Comparison of ENCODE assay signal across 24 cellular contexts in genomic region chr22:42770448-42770726, GRCh38. TPM values are rescaled to one million over a fixed set of nuclear protein-coding genes. Genes with fewer than 3 reads are reported as not detected.
DNase-seq lines count a peak whose midpoint lies in the region; ATAC-seq, FAIRE-seq and TF ChIP-seq lines count a peak whose summit lies in the region.
"Had no signal": no experiment of that assay in that cellular context is flagged by ENCODE, and none has a peak within 500 bp of the region (broad histone marks: within the 10 kb centered on the region; RNA-seq: fewer than 3 reads in every experiment).

No MANE protein-coding gene starts in this region.

- no peaks in the 10 kb centered on the region for H3K79me2 ChIP-seq in DOHH2 (ENCODE audit: control insufficient read depth, low read length)

- peaks cover 0 to 2% of the 10 kb centered on the region in 2 donors for H3K36me3 Mint-ChIP-seq in stimulated activated naive B cell treated with anti-CD40 and anti-IgM and Interleukin-4, amounts not matched to agents 10 μg/mL and 1 μg/mL and 100 μg/mL, for 72 hours
- H3K36me3 Mint-ChIP-seq: activated naive CD4-positive, alpha-beta T cell treated with anti-CD3 and anti-CD28 coated beads, Interleukin-2, amount 50 U/mL, for 72 hours; WTC11 had no signal

- peak overlapping the region; percentile 70 to 73 for H3K4me3 Mint-ChIP-seq in stimulated activated naive B cell treated with anti-CD40 and anti-IgM and Interleukin-4, amounts not matched to agents 10 μg/mL and 1 μg/mL and 100 μg/mL, for 72 hours
- H3K4me3 Mint-ChIP-seq: T-helper 17 cell, WTC11 had no signal

- H4K20me1 ChIP-seq in DOHH2 (ENCODE audit: control insufficient read depth, insufficient read depth, low read depth, low read length) = no peaks in the 10 kb centered on the region

- no peaks in the 10 kb centered on the region for H3K36me3 ChIP-seq in DOHH2 (ENCODE audit: control insufficient read depth, low read length)
- H3K36me3 ChIP-seq in SJCRH30 = no peaks in the 10 kb centered on the region
- no peaks in the 10 kb centered on the region for H3K36me3 ChIP-seq in lower lobe of right lung
- no peaks in the 10 kb centered on the region for H3K36me3 ChIP-seq in kidney (ENCODE audit: control insufficient read depth in 1 of 2, insufficient read depth in 2 of 2, low read length in 2 of 2)
- H3K36me3 ChIP-seq: colonic mucosa, prostate gland, tibial artery had no signal

- DNase-seq in SJCRH30 (no peak), lower lobe of right lung (no peak), kidney (no peak), NCI-H1930 (lab: John Stamatoyannopoulos, UW) (no peak), SIG-M5 (lab: John Stamatoyannopoulos, UW) (no peak)
- DNase-seq in stimulated activated naive B cell treated with anti-CD40 and anti-IgM and Interleukin-4, amounts not matched to agents 10 μg/mL and 1 μg/mL and 100 μg/mL, for 72 hours = no peak
- DNase-seq in stimulated activated CD4-positive, alpha-beta T cell treated with anti-CD3 and anti-CD28 coated beads, Interleukin-4, amount 100 ng/mL, for 1 hour = no peak
- DNase-seq: activated CD8-positive, alpha-beta memory T cell treated with anti-CD3 and anti-CD28 coated beads for 24 hours; AML-193; mesendoderm; NCI-H1436; NCI-H774; PC-3; T-helper 17 cell had no signal

- H3K9me3 Mint-ChIP-seq in stimulated activated naive B cell treated with anti-CD40 and anti-IgM and Interleukin-4, amounts not matched to agents 10 μg/mL and 1 μg/mL and 100 μg/mL, for 72 hours = no peaks in the 10 kb centered on the region
- H3K9me3 Mint-ChIP-seq: activated naive CD4-positive, alpha-beta T cell treated with anti-CD3 and anti-CD28 coated beads, Interleukin-2, amount 50 U/mL, for 72 hours; nephron; WTC11 had no signal

- H3K27me3 Mint-ChIP-seq in stimulated activated naive B cell treated with anti-CD40 and anti-IgM and Interleukin-4, amounts not matched to agents 10 μg/mL and 1 μg/mL and 100 μg/mL, for 72 hours = peaks cover 3 to 12% of the 10 kb centered on the region in 2 donors

- peak overlapping the region; percentile 65 for H3K4me3 ChIP-seq in DOHH2 (ENCODE audit: low read length)
- peak overlapping the region; percentile 45 for H3K4me3 ChIP-seq in SJCRH30
- peak overlapping the region; percentile 35 for H3K4me3 ChIP-seq in lower lobe of right lung
- no peak overlapping the region for H3K4me3 ChIP-seq in kidney (ENCODE audit: low read length in 2 of 2)
- H3K4me3 ChIP-seq: colonic mucosa, prostate gland, SJSA1 had no signal

- TF ChIP-seq CTCF in DOHH2 (IDR thresholded peaks at IDR 0.05; ENCODE audit: low read depth, low read length, poor library complexity, severe bottlenecking) (no peak), lower lobe of right lung (IDR thresholded peaks at IDR 0.05) (no peak), kidney (IDR thresholded peaks at IDR 0.05; ENCODE audit: borderline replicate concordance, extremely low read depth, insufficient read depth) (no peak)

- H3K4me1 Mint-ChIP-seq in stimulated activated naive B cell treated with anti-CD40 and anti-IgM and Interleukin-4, amounts not matched to agents 10 μg/mL and 1 μg/mL and 100 μg/mL, for 72 hours = peaks cover 49 to 66% of the 10 kb centered on the region in 2 donors

- H3K27me3 ChIP-seq in DOHH2 (ENCODE audit: control insufficient read depth, low read length) (no peaks in the 10 kb centered on the region), SJCRH30 (no peaks in the 10 kb centered on the region), lower lobe of right lung (ENCODE audit: low read depth) (no peaks in the 10 kb centered on the region)
- H3K27me3 ChIP-seq: colonic mucosa, SJSA1, tibial artery had no signal

- H3K9ac ChIP-seq in kidney (ENCODE audit: low read length in 2 of 2) = no peak overlapping the region

- H3K9me2 ChIP-seq in DOHH2 (replicated peaks; ENCODE audit: control insufficient read depth, low read length) = no peaks in the 10 kb centered on the region

- H3K27ac ChIP-seq in DOHH2 (ENCODE audit: low read depth, low read length) (peak overlapping the region; percentile 56), SJCRH30 (peak overlapping the region; percentile 53), lower lobe of right lung (no peak overlapping the region), kidney (ENCODE audit: low read depth in 2 of 2, low read length in 2 of 2) (no peak overlapping the region)
- H3K27ac ChIP-seq: colonic mucosa, SJSA1, tibial artery had no signal

- H3K4me2 ChIP-seq in DOHH2 (ENCODE audit: low read length) = peak overlapping the region; percentile 78

- H3F3A ChIP-seq in DOHH2 (ENCODE audit: control insufficient read depth, insufficient read depth) = peaks cover 12% of the 10 kb centered on the region

- no peak for ATAC-seq in lower lobe of right lung
- ATAC-seq in stimulated activated naive B cell treated with anti-CD40 and anti-IgM and Interleukin-4, amounts not matched to agents 10 μg/mL and 1 μg/mL and 100 μg/mL, for 72 hours (replicated peaks) = no peak
- ATAC-seq: activated naive CD4-positive, alpha-beta T cell treated with anti-CD3 and anti-CD28 coated beads, Interleukin-2, amount 50 U/mL, for 72 hours; PC-3; T-helper 17 cell; WTC11 had no signal

- intact Hi-C loops in lower lobe of right lung (cut with DNase I) = no loop called here
- intact Hi-C loops in kidney (cut with DNase I) = no loop called here

- H3K4me1 ChIP-seq in DOHH2 (ENCODE audit: control insufficient read depth, low read length) (peaks cover 59% of the 10 kb centered on the region), SJCRH30 (peaks cover 36% of the 10 kb centered on the region), lower lobe of right lung (peaks cover 15% of the 10 kb centered on the region), kidney (ENCODE audit: control insufficient read depth in 1 of 2, insufficient read depth in 1 of 2, low read depth in 1 of 2, low read length in 2 of 2) (peaks cover 0 to 10% of the 10 kb centered on the region in 2 donors)
- H3K4me1 ChIP-seq: colonic mucosa, prostate gland had no signal

- peak overlapping the region; percentile 82 for H3K27ac Mint-ChIP-seq in stimulated activated naive B cell treated with anti-CD40 and anti-IgM and Interleukin-4, amounts not matched to agents 10 μg/mL and 1 μg/mL and 100 μg/mL, for 72 hours
- H3K27ac Mint-ChIP-seq: activated naive CD4-positive, alpha-beta T cell treated with anti-CD3 and anti-CD28 coated beads, Interleukin-2, amount 50 U/mL, for 72 hours; T-helper 17 cell had no signal

- no peaks in the 10 kb centered on the region for H3K9me3 ChIP-seq in DOHH2 (ENCODE audit: control insufficient read depth, insufficient read depth, low read length)
- H3K9me3 ChIP-seq in SJCRH30 (replicated peaks) = no peaks in the 10 kb centered on the region
- no peaks in the 10 kb centered on the region for H3K9me3 ChIP-seq in lower lobe of right lung
- no peaks in the 10 kb centered on the region for H3K9me3 ChIP-seq in kidney (ENCODE audit: control insufficient read depth in 1 of 2, low read length in 2 of 2)
- H3K9me3 ChIP-seq: colonic mucosa, prostate gland, SJSA1, tibial artery had no signal

- FAIRE-seq in kidney (lab: Jason Lieb, UNC) = no peak
- FAIRE-seq: endometrium, keratinocyte had no signal

RNA-seq across cellular contexts. Expression of gene A4GALT, which starts 49.7 kb away (rescaled TPM):
- 7.1 and 9.9 TPM in 2 replicates for total RNA-seq in SJCRH30 (2014; rRNA removed; shearing (Covaris generic))
- total RNA-seq in lower lobe of right lung (19.4 TPM), kidney (186 TPM)
- 76.2 TPM for polyA plus RNA-seq in kidney (ENCODE audit: insufficient read depth, low read depth, low replicate concordance)
- total RNA-seq: T-helper 17 cell had no signal

Comparison
In these comparisons a context has a peak if more than half of its experiments do, and no peak if none do; other contexts are left out.
1. H3K27ac ChIP-seq: peak in DOHH2 (single experiment) and SJCRH30 (single experiment); none in lower lobe of right lung (single experiment) and kidney (0 of 2).
2. H3K4me3 ChIP-seq: peak in DOHH2 (single experiment), SJCRH30 (single experiment) and lower lobe of right lung (single experiment); none in kidney (0 of 2).